In genomic region chr2:10285191-10285577, GRCh38 we compare ENCODE assay signal across 12 cellular contexts. TPM values are rescaled to one million over a fixed set of nuclear protein-coding genes. Genes with fewer than 3 reads are reported as not detected.
DNase-seq lines count a peak whose midpoint lies in the region; ATAC-seq, FAIRE-seq and TF ChIP-seq lines count a peak whose summit lies in the region.
"Had no signal": no experiment of that assay in that cellular context is flagged by ENCODE, and none has a peak within 500 bp of the region (broad histone marks: within the 10 kb centered on the region; RNA-seq: fewer than 3 reads in every experiment).

No MANE protein-coding gene starts in this region.

- no peaks in the 10 kb centered on the region for H4K20me1 ChIP-seq in HepG2 (ENCODE audit: insufficient read depth, low read length)

- TF ChIP-seq POLR2A in HepG2 (IDR thresholded peaks at IDR 0.05; ENCODE audit: insufficient read depth in 1 of 2, low read depth in 2 of 2, low read length in 2 of 2) = no peak
- no peak for TF ChIP-seq POLR2A in suprapubic skin (IDR thresholded peaks at IDR 0.05)

- 50% methylated on average over 4 of the region's 5 CpGs for WGBS in HepG2 (ENCODE audit: low lambda C conversion rate)
- WGBS in suprapubic skin = 60% methylated on average over 5 of the region's 5 CpGs

- no peak overlapping the region for H3K27ac Mint-ChIP-seq in type B pancreatic cell
- H3K27ac Mint-ChIP-seq: mesothelial cell of epicardium; stimulated activated naive CD8-positive, alpha-beta T cell treated with anti-CD3 and anti-CD28 coated beads, Interleukin-15, amount 100 ng/mL, for 72 hours had no signal

- DNase-seq in NCI-H1092 treated with DMSO at 0.1 percent for 48 hours (lab: John Stamatoyannopoulos, UW) = peak; percentile 27
- DNase-seq in NCI-H1092 (lab: John Stamatoyannopoulos, UW) = no peak
- no peak for DNase-seq in Panc1 (ENCODE audit: low read depth, low spot score)
- DNase-seq in HepG2 (ENCODE audit: low spot score) = no peak
- DNase-seq in suprapubic skin (ENCODE audit: low spot score in 2 of 2) = no peak
- no peak for DNase-seq in type B pancreatic cell (ENCODE audit: extremely low spot score, unreplicated experiment)
- no peak for DNase-seq in central memory CD4-positive, alpha-beta T cell
- DNase-seq: stimulated activated naive CD8-positive, alpha-beta T cell treated with anti-CD3 and anti-CD28 coated beads, Interleukin-15, amount 100 ng/mL, for 72 hours had no signal

- no peak overlapping the region for H3K4me3 Mint-ChIP-seq in type B pancreatic cell
- H3K4me3 Mint-ChIP-seq: central memory CD8-positive, alpha-beta T cell; mesothelial cell of epicardium; stimulated activated naive CD8-positive, alpha-beta T cell treated with anti-CD3 and anti-CD28 coated beads, Interleukin-15, amount 100 ng/mL, for 72 hours had no signal

- CTCF ChIA-PET in Panc1 (lab: Charles Lee) = no interaction called here
- CTCF ChIA-PET in HepG2 (lab: Yijun Ruan, JAX; ENCODE audit: low intra/inter-chr PET ratio, low total read pairs) = no interaction called here

- H3K4me1 ChIP-seq in Panc1 (ENCODE audit: control insufficient read depth, insufficient read depth, low read length) (peaks cover 65% of the 10 kb centered on the region), HepG2 (ENCODE audit: insufficient read depth, low read length) (peaks cover 48% of the 10 kb centered on the region), suprapubic skin (peaks cover 19% of the 10 kb centered on the region)

- H3K27me3 ChIP-seq in Panc1 (ENCODE audit: control insufficient read depth, insufficient read depth, low read length) (no peaks in the 10 kb centered on the region), HepG2 (ENCODE audit: control insufficient read depth in 1 of 2, insufficient read depth in 2 of 2, low read length in 2 of 2) (no peaks in the 10 kb centered on the region), suprapubic skin (no peaks in the 10 kb centered on the region)

- peak; percentile 23 for FAIRE-seq in HepG2 (lab: Jason Lieb, UNC)
- FAIRE-seq: A204.1 had no signal

- TF ChIP-seq EP300 in HepG2 (IDR thresholded peaks at IDR 0.05; ENCODE audit: low read depth in 2 of 2, low read length in 2 of 2) (no peak), HepG2 (CRISPR knock-in tag; IDR thresholded peaks at IDR 0.05; ENCODE audit: borderline replicate concordance) (no peak; the same call in 1 of the 2 replicates), suprapubic skin (IDR thresholded peaks at IDR 0.05) (no peak)

- H3K4me1 Mint-ChIP-seq in type B pancreatic cell (ENCODE audit: unreplicated experiment) = peaks cover 11% of the 10 kb centered on the region
- H3K4me1 Mint-ChIP-seq: central memory CD8-positive, alpha-beta T cell had no signal

- H3K4me2 ChIP-seq in HepG2 (ENCODE audit: low read depth, low read length) = peak overlapping the region; percentile 60

- no peak overlapping the region for H2AFZ ChIP-seq in HepG2 (ENCODE audit: low read length)

- POLR2A ChIA-PET in Panc1 (lab: Charles Lee) (no interaction called here), HepG2 (lab: Yijun Ruan, JAX) (interaction anchor here (1.2 to 6.1 kb wide), 6 partner anchors 12 to 165 kb away, joined by 4 to 87 read pairs (median 7); partner anchors contain the start of gene HPCAL1)

- H3K27me3 Mint-ChIP-seq in type B pancreatic cell = no peaks in the 10 kb centered on the region
- H3K27me3 Mint-ChIP-seq: central memory CD8-positive, alpha-beta T cell; stimulated activated naive CD8-positive, alpha-beta T cell treated with anti-CD3 and anti-CD28 coated beads, Interleukin-15, amount 100 ng/mL, for 72 hours had no signal

- ATAC-seq in Panc1 (peak; percentile 17), HepG2 (peak; percentile 20; the same call in 1 of the 3 replicates), HG02852 (IDR thresholded peaks at IDR 0.05; ENCODE audit: unreplicated experiment) (no peak)

- TF ChIP-seq CTCF in Panc1 (IDR thresholded peaks at IDR 0.05) (no peak), HepG2 (CRISPR knock-in tag; IDR thresholded peaks at IDR 0.05) (no peak), suprapubic skin (IDR thresholded peaks at IDR 0.05) (no peak), type B pancreatic cell (conservative IDR thresholded peaks at IDR 0.05) (no peak)

- H3K9me3 Mint-ChIP-seq in type B pancreatic cell = no peaks in the 10 kb centered on the region
- H3K9me3 Mint-ChIP-seq: central memory CD8-positive, alpha-beta T cell; mesothelial cell of epicardium; stimulated activated naive CD8-positive, alpha-beta T cell treated with anti-CD3 and anti-CD28 coated beads, Interleukin-15, amount 100 ng/mL, for 72 hours had no signal

- peak overlapping the region; percentile 43 for H3K9ac ChIP-seq in HepG2 (ENCODE audit: insufficient read depth, low read depth, low read length)

- no peaks in the 10 kb centered on the region for H3K36me3 Mint-ChIP-seq in type B pancreatic cell
- H3K36me3 Mint-ChIP-seq: mesothelial cell of epicardium had no signal

- H3K36me3 ChIP-seq in Panc1 (ENCODE audit: control insufficient read depth, insufficient read depth, low read length) (no peaks in the 10 kb centered on the region), HepG2 (replicated peaks in 1 of 2; ENCODE audit: control insufficient read depth in 1 of 2, insufficient read depth in 2 of 2, low read length in 2 of 2) (no peaks in the 10 kb centered on the region), suprapubic skin (no peaks in the 10 kb centered on the region)

- H3K9me3 ChIP-seq in Panc1 (ENCODE audit: control insufficient read depth, insufficient read depth, low read depth, low read length) (no peaks in the 10 kb centered on the region), HepG2 (ENCODE audit: low read length) (no peaks in the 10 kb centered on the region), suprapubic skin (no peaks in the 10 kb centered on the region)

- BruUV-seq in Panc1 (replicated peaks; lab: Mats Ljungman, UMichigan) (no TSS peak), HepG2 (replicated peaks; lab: Mats Ljungman, UMichigan) (TSS peak; percentile 42)

- intact Hi-C loops in Panc1 (cut with micrococcal nuclease; ENCODE audit: unreplicated experiment) (no loop called here), HepG2 (cut with micrococcal nuclease; ENCODE audit: unreplicated experiment) (loop anchor here (2.0 kb wide), 1 partner anchor 18 kb away; the partner anchor contains the start of gene HPCAL1)

- no peaks in the 10 kb centered on the region for H3K79me2 ChIP-seq in HepG2 (ENCODE audit: insufficient read depth, low read length)

- H3K4me3 ChIP-seq in Panc1 (ENCODE audit: low read depth in 2 of 2, low read length in 2 of 2) (no peak overlapping the region), HepG2 (replicated peaks in 1 of 3; ENCODE audit: insufficient read depth in 1 of 3, low read depth in 2 of 3, low read length in 3 of 3) (peak overlapping the region in 1 of 3 experiments; percentile 52; a peak in 2 of 6 replicates), suprapubic skin (no peak overlapping the region)

- in situ Hi-C loops in Panc1 (cut with HindIII; ENCODE audit: low pct_unique_long_range_greater_than_20kb, low sequenced_read_pairs) (no loop called here), HepG2 (cut with HindIII; ENCODE audit: extremely low pct_ligation_motif_present, low pct_unique_long_range_greater_than_20kb) (no loop called here)

- H3K27ac ChIP-seq in Panc1 (ENCODE audit: low read length) (peak overlapping the region; percentile 82), HepG2 (ENCODE audit: extremely low read length, insufficient read depth, low read length) (peak overlapping the region; percentile 15), suprapubic skin (peak overlapping the region; percentile 17)

- no peak for TF ChIP-seq RAD21 in HepG2 (CRISPR knock-in tag; IDR thresholded peaks at IDR 0.05)

TF ChIP-seq in HepG2, 621 proteins besides CTCF, POLR2A, EP300 and RAD21 (continues in another document):
- TF ChIP-seq SKI (IDR thresholded peaks at IDR 0.05; ENCODE audit: partially characterized antibody) (no peak), PRMT3 (CRISPR knock-in tag; IDR thresholded peaks at IDR 0.05; ENCODE audit: borderline replicate concordance, low read depth) (no peak), CREM (IDR thresholded peaks at IDR 0.05) (no peak), CREM (CRISPR knock-in tag; IDR thresholded peaks at IDR 0.05) (no peak), HIVEP1 (CRISPR knock-in tag; IDR thresholded peaks at IDR 0.05) (no peak), BATF2 (CRISPR knock-in tag; IDR thresholded peaks at IDR 0.05) (0 out of 2 replicates have a peak, but pooled peaks have one; percentile 2)

RNA-seq across cellular contexts. Expression of gene HPCAL1, which starts 17.5 kb away (rescaled TPM):
- total RNA-seq in Panc1 (2021; ENCODE audit: unreplicated experiment) (234 TPM), HepG2 (2016; rRNA removed; fragmentation: Illumina TruSeq; extraction: Trizol) (23.3 and 29.9 TPM in 2 replicates), suprapubic skin (10 to 100 TPM; 27.7 to 40.7 (median 35.3) TPM), type B pancreatic cell (ENCODE audit: low replicate concordance) (13.4 and 17.8 TPM in 2 replicates)
- polyA plus RNA-seq in Panc1 (2012; ENCODE audit: insufficient read length) = 556 TPM
- 43.0 and 51.2 TPM in 2 replicates for total RNA-seq in HepG2 (2016; cell fraction: cytosol; rRNA removed; fragmentation: Illumina TruSeq; extraction: Trizol; ENCODE audit: low read depth)
- 21.4 and 28.1 TPM in 2 replicates for total RNA-seq in HepG2 (2016; cell fraction: insoluble cytoplasmic fraction; rRNA removed; fragmentation: Illumina TruSeq; extraction: Trizol)
- total RNA-seq in HepG2 (2016; cell fraction: membrane; rRNA removed; fragmentation: Illumina TruSeq; extraction: Trizol) = 50.7 and 67.7 TPM in 2 replicates
- 12.9 and 16.1 TPM in 2 replicates for total RNA-seq in HepG2 (2016; cell fraction: nucleus; rRNA removed; fragmentation: Illumina TruSeq; extraction: Trizol)
- polyA plus RNA-seq in HepG2 (2011; rRNA removed) = 29.5 and 38.6 TPM in 2 replicates
- polyA plus RNA-seq in HepG2 (2011; cell fraction: cytosol; rRNA removed) = 29.8 and 35.9 TPM in 2 replicates
- 54.3 and 60.0 TPM in 2 replicates for polyA plus RNA-seq in HepG2 (2011; cell fraction: nucleus; rRNA removed)
- polyA plus RNA-seq in HepG2 (2012) = 46.0 and 46.8 TPM in 2 replicates
- polyA plus RNA-seq in HepG2 (2016; cell fraction: cytosol; fragmentation: Illumina TruSeq; extraction: Trizol; ENCODE audit: low read depth) = 37.1 and 47.1 TPM in 2 replicates
- 24.6 and 35.5 TPM in 2 replicates for polyA plus RNA-seq in HepG2 (2016; cell fraction: insoluble cytoplasmic fraction; fragmentation: Illumina TruSeq; extraction: Trizol; ENCODE audit: low read depth)
- 54.6 and 65.1 TPM in 2 replicates for polyA plus RNA-seq in HepG2 (2016; cell fraction: membrane; fragmentation: Illumina TruSeq; extraction: Trizol; ENCODE audit: low read depth)
- polyA plus RNA-seq in HepG2 (2016; cell fraction: nucleus; fragmentation: Illumina TruSeq; extraction: Trizol; ENCODE audit: insufficient read depth, low read depth) = 30.3 and 35.7 TPM in 2 replicates
- 26.5 and 27.7 TPM in 2 replicates for polyA minus RNA-seq in HepG2 (2011; rRNA and poly(A)+ RNA removed; ENCODE audit: low replicate concordance)
- polyA minus RNA-seq in HepG2 (2011; cell fraction: cytosol; rRNA and poly(A)+ RNA removed) = 19.4 and 20.4 TPM in 2 replicates
- 12.6 and 15.5 TPM in 2 replicates for polyA minus RNA-seq in HepG2 (2011; cell fraction: nucleus; rRNA and poly(A)+ RNA removed)

Comparison
In these comparisons a context has a peak if more than half of its experiments do, and no peak if none do; other contexts are left out.
1. H3K27ac ChIP-seq: peak in every context shown above with its lines; median percentile 82 in Panc1; 17 in suprapubic skin; 15 in HepG2.